22 cellular contexts compared by ENCODE assay signal in genomic region chr5:17896605-17897004, GRCh38.
A peak's percentile ranks its signal among the peaks of the same experiment; 100 is the strongest.
DNase-seq lines count a peak whose midpoint lies in the region; ATAC-seq, FAIRE-seq and TF ChIP-seq lines count a peak whose summit lies in the region.
"Had no signal": no experiment of that assay in that cellular context is flagged by ENCODE, and none has a peak within 500 bp of the region (broad histone marks: within the 10 kb centered on the region; RNA-seq: fewer than 3 reads in every experiment).

No MANE protein-coding gene starts in this region.

- 0% methylated on average over 2 of the region's 2 CpGs for WGBS in HepG2 (ENCODE audit: low lambda C conversion rate)
- 6% methylated on average over 2 of the region's 2 CpGs for WGBS in right lobe of liver (ENCODE audit: insufficient coverage, low coverage, low lambda C conversion rate, missing lambda C conversion rate)
- 42 to 73% (median 55%) methylated on average over 2 of the region's 2 CpGs for WGBS in spleen, 5 donors

- ATAC-seq in HepG2: no peak
- no peak for ATAC-seq in right lobe of liver
- ATAC-seq in left lung: peak; percentile 62
- ATAC-seq in GM21447 (IDR thresholded peaks at IDR 0.05; ENCODE audit: unreplicated experiment): no peak
- no peak for ATAC-seq in GM18517 (IDR thresholded peaks at IDR 0.05; ENCODE audit: unreplicated experiment)
- ATAC-seq: CD8-positive, alpha-beta T cell; stimulated activated naive B cell treated with anti-CD40 and anti-IgM and Interleukin-4, amounts not matched to agents 10 μg/mL and 1 μg/mL and 100 μg/mL, for 72 hours had no signal

- H2AFZ ChIP-seq in HepG2 (ENCODE audit: low read length): no peak overlapping the region

- POLR2A ChIA-PET in HepG2 (lab: Yijun Ruan, JAX): no interaction called here

- no peaks in the 10 kb centered on the region for H3K4me1 ChIP-seq in HepG2 (ENCODE audit: insufficient read depth, low read length)
- H3K4me1 ChIP-seq in right lobe of liver: no peaks in the 10 kb centered on the region
- H3K4me1 ChIP-seq in left lung: no peaks in the 10 kb centered on the region
- no peaks in the 10 kb centered on the region for H3K4me1 ChIP-seq in spleen
- H3K4me1 ChIP-seq: upper lobe of left lung had no signal

- in situ Hi-C loops in HepG2 (cut with HindIII; ENCODE audit: extremely low pct_ligation_motif_present, low pct_unique_long_range_greater_than_20kb): no loop called here

- CTCF ChIA-PET in HepG2 (lab: Yijun Ruan, JAX; ENCODE audit: low intra/inter-chr PET ratio, low total read pairs): no interaction called here

- H3K36me3 ChIP-seq in HepG2 (replicated peaks in 1 of 2; ENCODE audit: control insufficient read depth in 1 of 2, insufficient read depth in 2 of 2, low read length in 2 of 2) (no peaks in the 10 kb centered on the region), right lobe of liver (no peaks in the 10 kb centered on the region), left lung (no peaks in the 10 kb centered on the region), spleen (no peaks in the 10 kb centered on the region)
- H3K36me3 ChIP-seq: ovary, upper lobe of left lung had no signal

- no peak overlapping the region for H3K4me2 ChIP-seq in HepG2 (ENCODE audit: low read depth, low read length)

- no peaks in the 10 kb centered on the region for H3K27me3 ChIP-seq in HepG2 (ENCODE audit: control insufficient read depth in 1 of 2, insufficient read depth in 2 of 2, low read length in 2 of 2)
- H3K27me3 ChIP-seq in right lobe of liver: no peaks in the 10 kb centered on the region
- no peaks in the 10 kb centered on the region for H3K27me3 ChIP-seq in left lung
- no peaks in the 10 kb centered on the region for H3K27me3 ChIP-seq in spleen (replicated peaks in 1 of 7)
- H3K27me3 ChIP-seq: ovary, upper lobe of left lung had no signal

- H3K4me3 ChIP-seq in HepG2 (replicated peaks in 1 of 3; ENCODE audit: insufficient read depth in 1 of 3, low read depth in 2 of 3, low read length in 3 of 3): no peak overlapping the region
- no peak overlapping the region for H3K4me3 ChIP-seq in right lobe of liver
- H3K4me3 ChIP-seq in choroid plexus epithelial cell (ENCODE audit: low read depth, low read length): no peak overlapping the region
- H3K4me3 ChIP-seq in left lung: no peak overlapping the region
- no peak overlapping the region for H3K4me3 ChIP-seq in spleen
- H3K4me3 ChIP-seq: ovary, upper lobe of left lung had no signal

- TF ChIP-seq CTCF in HepG2 (CRISPR knock-in tag; IDR thresholded peaks at IDR 0.05) (no peak), right lobe of liver (IDR thresholded peaks at IDR 0.05) (no peak), choroid plexus epithelial cell (conservative IDR thresholded peaks at IDR 0.05; ENCODE audit: low read depth, low read length) (no peak), left lung (IDR thresholded peaks at IDR 0.05) (no peak), spleen (IDR thresholded peaks at IDR 0.05 in 8 of 11, conservative IDR thresholded peaks at IDR 0.05 in 3 of 11) (no peak)

- no peak for TF ChIP-seq RAD21 in HepG2 (CRISPR knock-in tag; IDR thresholded peaks at IDR 0.05)

- no peaks in the 10 kb centered on the region for H3K79me2 ChIP-seq in HepG2 (ENCODE audit: insufficient read depth, low read length)

- no peaks in the 10 kb centered on the region for H4K20me1 ChIP-seq in HepG2 (ENCODE audit: insufficient read depth, low read length)

- no peak for TF ChIP-seq EP300 in HepG2 (IDR thresholded peaks at IDR 0.05; ENCODE audit: low read depth in 2 of 2, low read length in 2 of 2)
- TF ChIP-seq EP300 in HepG2 (CRISPR knock-in tag; IDR thresholded peaks at IDR 0.05; ENCODE audit: borderline replicate concordance): no peak

- BruUV-seq in HepG2 (replicated peaks; lab: Mats Ljungman, UMichigan): no TSS peak

- intact Hi-C loops in HepG2 (cut with micrococcal nuclease; ENCODE audit: unreplicated experiment) (no loop called here), right lobe of liver (cut with DNase I) (no loop called here), left lung (cut with DNase I) (no loop called here), spleen (cut with DNase I; ENCODE audit: low total_unique reads) (no loop called here)

- FAIRE-seq in HepG2 (lab: Jason Lieb, UNC): no peak
- no peak for FAIRE-seq in frontal cortex (lab: Jason Lieb, UNC)
- FAIRE-seq: A204.1, GM18507, GM19239 had no signal

- H3K9me3 ChIP-seq in HepG2 (ENCODE audit: low read length) (peaks cover 82% of the 10 kb centered on the region), right lobe of liver (no peaks in the 10 kb centered on the region), left lung (no peaks in the 10 kb centered on the region), spleen (peaks cover 0 to 5% (median 0%) of the 10 kb centered on the region in 8 donors)
- H3K9me3 ChIP-seq: ovary, upper lobe of left lung had no signal

- TF ChIP-seq POLR2A in HepG2 (IDR thresholded peaks at IDR 0.05; ENCODE audit: insufficient read depth in 1 of 2, low read depth in 2 of 2, low read length in 2 of 2): no peak
- no peak for TF ChIP-seq POLR2A in right lobe of liver (IDR thresholded peaks at IDR 0.05)
- no peak for TF ChIP-seq POLR2A in spleen (IDR thresholded peaks at IDR 0.05)

- H3K9ac ChIP-seq in HepG2 (ENCODE audit: insufficient read depth, low read depth, low read length): no peak overlapping the region

- no peak for DNase-seq in HepG2 (ENCODE audit: low spot score)
- no peak for DNase-seq in right lobe of liver
- peak; percentile 79 for DNase-seq in choroid plexus epithelial cell (ENCODE audit: low read depth)
- DNase-seq in left lung: no peak
- no peak for DNase-seq in frontal cortex (ENCODE audit: low spot score in 2 of 2)
- DNase-seq in spleen: no peak
- DNase-seq: activated CD4-positive, alpha-beta T cell treated with anti-CD3 and anti-CD28 coated beads, Interleukin-2, amount 10 ng/mL, durations not matched to agents 24 days and 14 days; activated naive CD4-positive, alpha-beta T cell treated with anti-CD3 and anti-CD28 coated beads for 36 hours; CD8-positive, alpha-beta T cell; DND-41; KBM-7; NCI-H1417 treated with DMSO at 0.1 percent for 48 hours; NCI-H2227 treated with DMSO at 0.1 percent for 48 hours; ovary; SHP77; stimulated activated naive B cell treated with anti-CD40 and anti-IgM and Interleukin-4, amounts not matched to agents 10 μg/mL and 1 μg/mL and 100 μg/mL, for 72 hours; upper lobe of left lung had no signal

- H3K27ac ChIP-seq in HepG2 (ENCODE audit: extremely low read length, insufficient read depth, low read length) (no peak overlapping the region), right lobe of liver (no peak overlapping the region), left lung (peak overlapping the region in 1 of 2 donors; percentile 51), spleen (no peak overlapping the region)
- H3K27ac ChIP-seq: ovary had no signal

TF ChIP-seq in HepG2, 621 proteins besides CTCF, POLR2A, EP300 and RAD21:
- peak; percentile 55; the same call in 1 of the 2 replicates for TF ChIP-seq CEBPB (IDR thresholded peaks at IDR 0.05; ENCODE audit: borderline replicate concordance, low read depth, low read length)
- no peak for TF ChIP-seq MTF2 (CRISPR knock-in tag; IDR thresholded peaks at IDR 0.05; ENCODE audit: borderline replicate concordance)
